Comparison of ENCODE assay signal across 30 cellular contexts in genomic region chr4:94397635-94398034, GRCh38. TPM values are rescaled to one million over a fixed set of nuclear protein-coding genes. Genes with fewer than 3 reads are reported as not detected.
DNase-seq lines count a peak whose midpoint lies in the region; ATAC-seq, FAIRE-seq and TF ChIP-seq lines count a peak whose summit lies in the region.
"Had no signal": no experiment of that assay in that cellular context is flagged by ENCODE, and none has a peak within 500 bp of the region (broad histone marks: within the 10 kb centered on the region; RNA-seq: fewer than 3 reads in every experiment).

No MANE protein-coding gene starts in this region.

- intact Hi-C loops in IMR-90 (cut with micrococcal nuclease) (no loop called here), K562 (cut with micrococcal nuclease) (loop anchor here (10.0 kb wide), 1 partner anchor 603 kb away; no protein-coding TSS in a partner anchor)

- TF ChIP-seq POLR2A in IMR-90 (IDR thresholded peaks at IDR 0.05; ENCODE audit: low read depth, low read length): no peak
- no peak for TF ChIP-seq POLR2A in K562 (conservative IDR thresholded peaks at IDR 0.05)
- TF ChIP-seq POLR2A in H1 (IDR thresholded peaks at IDR 0.05; ENCODE audit: control extremely low read depth in 1 of 2, low read depth in 2 of 2, low read length in 2 of 2): no peak

- H4K5ac ChIP-seq in IMR-90 (ENCODE audit: low read depth, low read length) (no peak overlapping the region), H1 (ENCODE audit: insufficient read length, low read depth, low read length) (no peak overlapping the region)

- H3K27me3 ChIP-seq in IMR-90 (ENCODE audit: control insufficient read depth, insufficient read depth, low read length): peaks cover 3% of the 10 kb centered on the region
- H3K27me3 ChIP-seq in K562 (ENCODE audit: control insufficient read depth in 2 of 2, insufficient read depth in 2 of 2, low read length in 2 of 2): no peaks in the 10 kb centered on the region
- H3K27me3 ChIP-seq in H1 (replicated peaks in 1 of 4; ENCODE audit: control insufficient read depth in 3 of 4, extremely low read depth in 1 of 4, insufficient read depth in 3 of 4, low read length in 3 of 4): no peaks in the 10 kb centered on the region
- H3K27me3 ChIP-seq: BE2C, BLaER1 had no signal

- H3K4me2 ChIP-seq in IMR-90 (ENCODE audit: low read depth, low read length) (no peak overlapping the region), K562 (ENCODE audit: insufficient read depth, low read length) (no peak overlapping the region), H1 (ENCODE audit: insufficient read depth in 1 of 2, low read depth in 2 of 2, low read length in 2 of 2) (no peak overlapping the region)
- H3K4me2 ChIP-seq: BLaER1 had no signal

- H3K36me3 ChIP-seq in IMR-90 (ENCODE audit: control insufficient read depth, insufficient read depth, low read length) (no peaks in the 10 kb centered on the region), K562 (ENCODE audit: control insufficient read depth, insufficient read depth, low read length) (no peaks in the 10 kb centered on the region), H1 (ENCODE audit: control insufficient read depth in 2 of 4, insufficient read depth in 4 of 4, low read length in 3 of 4) (no peaks in the 10 kb centered on the region)
- H3K36me3 ChIP-seq: BE2C, BLaER1 had no signal

- H2BK5ac ChIP-seq in IMR-90 (ENCODE audit: low read depth, low read length, poor library complexity, severe bottlenecking): no peak overlapping the region
- no peak overlapping the region for H2BK5ac ChIP-seq in H1 (ENCODE audit: low read depth, low read length)

- DNase-seq in IMR-90: no peak
- no peak for DNase-seq in K562 (ENCODE audit: extremely low read depth in 1 of 4, low spot score in 3 of 4)
- no peak for DNase-seq in H1 (ENCODE audit: low read depth in 1 of 2, low spot score in 2 of 2)
- DNase-seq in activated effector memory CD4-positive, alpha-beta T cell treated with anti-CD3 and anti-CD28 coated beads, Interleukin-2, amount 50 U/mL, for 16 hours: no peak
- no peak for DNase-seq in SK-N-DZ (ENCODE audit: low spot score)
- DNase-seq: 8988T; ACHN; BE2C; C1 segment of cervical spinal cord; CD4-positive, alpha-beta memory T cell; CD4-positive, CD25-positive, alpha-beta regulatory T cell; CD8-positive, alpha-beta memory T cell; COR-L47; DMS 273 treated with DMSO at 0.1 percent for 48 hours; DMS153; DMS53; DMS79; DND-41; EL; GDM1 had no signal

- H4K8ac ChIP-seq in IMR-90 (ENCODE audit: low read depth in 2 of 2, low read length in 2 of 2) (no peak overlapping the region), H1 (ENCODE audit: extremely low read depth, insufficient read depth, low read length) (no peak overlapping the region)

- H3K79me1 ChIP-seq in IMR-90 (ENCODE audit: low read depth in 1 of 2, low read length in 2 of 2) (no peaks in the 10 kb centered on the region), H1 (ENCODE audit: low read depth, low read length) (no peaks in the 10 kb centered on the region)

- CTCF ChIA-PET in IMR-90 (lab: Yijun Ruan, JAX) (no interaction called here), K562 (lab: Yijun Ruan, JAX; ENCODE audit: low intra/inter-chr PET ratio) (no interaction called here), H1 (lab: Charles Lee; ENCODE audit: partially characterized antibody) (interaction anchor here (0.7 to 2.3 kb wide), 4 partner anchors 8 to 53 kb away, joined by 3 to 7 read pairs (median 3); no protein-coding TSS in a partner anchor)

- H2BK12ac ChIP-seq in H1 (ENCODE audit: low read depth, low read length): no peak overlapping the region

- WGBS in IMR-90 (ENCODE audit: extremely low coverage in 2 of 2, insufficient read length in 1 of 2), 2 experiments: no CpG with 5 or more reads among the region's 2 CpGs
- 36% methylated on average over 2 of the region's 2 CpGs for WGBS in K562 (ENCODE audit: insufficient coverage, low coverage, missing lambda C conversion rate)
- 83% methylated on average over 2 of the region's 2 CpGs; no CpG with 5 or more reads in 1 of the 2 experiments for WGBS in H1 (ENCODE audit: extremely low coverage in 1 of 2, insufficient coverage in 1 of 2, insufficient read length in 1 of 2, insufficient replicate concordance in 2 of 2, low coverage in 1 of 2, low lambda C conversion rate in 2 of 2, missing lambda C conversion rate in 1 of 2), 2 experiments

- H2BK20ac ChIP-seq in IMR-90 (ENCODE audit: low read depth, low read length): no peak overlapping the region
- no peak overlapping the region for H2BK20ac ChIP-seq in H1 (ENCODE audit: low read length)

- BruUV-seq in IMR-90 (replicated peaks; lab: Mats Ljungman, UMichigan) (no TSS peak), K562 (replicated peaks; lab: Mats Ljungman, UMichigan) (no TSS peak)

- H3K9me1 ChIP-seq in IMR-90 (ENCODE audit: insufficient read depth, low read length) (no peaks in the 10 kb centered on the region; the same call in 1 of the 2 replicates), K562 (ENCODE audit: control insufficient read depth, insufficient read depth, low read length) (no peaks in the 10 kb centered on the region)

- H2AFZ ChIP-seq in IMR-90 (replicated peaks; ENCODE audit: low read length, poor library complexity): no peak overlapping the region
- H2AFZ ChIP-seq in K562 (ENCODE audit: low read depth, low read length): no peak overlapping the region
- H2AFZ ChIP-seq in H1 (ENCODE audit: low read length): no peak overlapping the region

- H3K4me1 ChIP-seq in IMR-90 (ENCODE audit: control insufficient read depth, insufficient read depth, low read length) (no peaks in the 10 kb centered on the region), K562 (replicated peaks in 1 of 2; ENCODE audit: control insufficient read depth in 2 of 2, insufficient read depth in 2 of 2, low read length in 2 of 2) (no peaks in the 10 kb centered on the region; a peak in 1 of 5 replicates), H1 (replicated peaks in 1 of 4; ENCODE audit: control insufficient read depth in 3 of 4, insufficient read depth in 4 of 4, low read length in 3 of 4) (no peaks in the 10 kb centered on the region)
- H3K4me1 ChIP-seq: BE2C, BLaER1 had no signal

- FAIRE-seq in K562 (lab: Jason Lieb, UNC) (no peak), H1 (lab: Jason Lieb, UNC) (no peak)
- FAIRE-seq: A204.1, GM12878, GM12892, GM19239 had no signal

- H3K23me2 ChIP-seq in H1 (ENCODE audit: low read depth, low read length): no peaks in the 10 kb centered on the region

- dilution Hi-C loops in IMR-90 (cut with HindIII; ENCODE audit: low sequenced_read_pairs, unreplicated experiment): no loop called here

- H3K79me2 ChIP-seq in K562 (ENCODE audit: control insufficient read depth, insufficient read depth, low read length): no peaks in the 10 kb centered on the region
- H3K79me2 ChIP-seq in H1 (ENCODE audit: control insufficient read depth in 1 of 2, insufficient read depth in 2 of 2, low read length in 2 of 2): no peaks in the 10 kb centered on the region

- H3K9ac ChIP-seq in IMR-90 (ENCODE audit: low read depth, low read length) (no peak overlapping the region), K562 (ENCODE audit: insufficient read depth in 1 of 2, low read depth in 2 of 2, low read length in 2 of 2) (no peak overlapping the region), H1 (replicated peaks in 1 of 4; ENCODE audit: extremely low read depth in 1 of 4, low read depth in 3 of 4, low read length in 3 of 4) (no peak overlapping the region)
- H3K9ac ChIP-seq: BLaER1 had no signal

- no peak overlapping the region for H2BK15ac ChIP-seq in IMR-90 (ENCODE audit: low read depth, low read length)
- 0 out of 2 replicates have a peak overlapping the region, but pooled peaks have one; percentile 32 for H2BK15ac ChIP-seq in H1 (ENCODE audit: low read length)

- no peak for TF ChIP-seq RAD21 in IMR-90 (IDR thresholded peaks at IDR 0.05; ENCODE audit: low read length)
- no peak for TF ChIP-seq RAD21 in K562 (CRISPR knock-in tag; conservative IDR thresholded peaks at IDR 0.05 in 1 of 2, IDR thresholded peaks at IDR 0.05 in 1 of 2)
- no peak for TF ChIP-seq RAD21 in H1 (IDR thresholded peaks at IDR 0.05 in 1 of 2, conservative IDR thresholded peaks at IDR 0.05 in 1 of 2; ENCODE audit: low read depth in 2 of 2, low read length in 2 of 2)

- H3K18ac ChIP-seq in IMR-90 (ENCODE audit: low read depth, low read length) (no peak overlapping the region), H1 (ENCODE audit: extremely low read depth, low read length) (no peak overlapping the region)

- ATAC-seq in IMR-90 (ENCODE audit: low read depth) (no peak), K562 (no peak), HG02884 (IDR thresholded peaks at IDR 0.05; ENCODE audit: unreplicated experiment) (no peak)
- ATAC-seq: GM12878 had no signal

- H3K56ac ChIP-seq in IMR-90 (ENCODE audit: extremely low read depth, insufficient read depth, low read length) (no peak overlapping the region), H1 (replicated peaks; ENCODE audit: insufficient read length, low read depth, low read length) (no peak overlapping the region)

- H2AK5ac ChIP-seq in IMR-90 (ENCODE audit: low read depth, low read length) (no peak overlapping the region), H1 (ENCODE audit: low read depth, low read length) (no peak overlapping the region)

- in situ Hi-C loops in IMR-90 (cut with MboI; ENCODE audit: low sequenced_read_pairs): loop anchor here (10.0 kb wide), 1 partner anchor 603 kb away; no protein-coding TSS in a partner anchor
- in situ Hi-C loops in K562 (cut with MboI): no loop called here

- no peak overlapping the region for H3K4ac ChIP-seq in IMR-90 (ENCODE audit: low read depth, low read length)
- no peak overlapping the region for H3K4ac ChIP-seq in H1 (replicated peaks; ENCODE audit: insufficient read length, low read depth, low read length)

- H3K4me3 ChIP-seq in IMR-90 (ENCODE audit: insufficient read depth, low read depth, low read length) (no peak overlapping the region), K562 (no peak overlapping the region), H1 (ENCODE audit: extremely low read depth in 1 of 4, insufficient read depth in 2 of 4, low read depth in 3 of 4, low read length in 4 of 4) (no peak overlapping the region)
- H3K4me3 ChIP-seq: BLaER1, GM12878 had no signal

- H2BK120ac ChIP-seq in IMR-90 (ENCODE audit: low read depth, low read length) (no peak overlapping the region), H1 (replicated peaks; ENCODE audit: low read depth, low read length) (no peak overlapping the region)

- H3K9me3 ChIP-seq in IMR-90 (ENCODE audit: control insufficient read depth, insufficient read depth, low read length) (no peaks in the 10 kb centered on the region), K562 (replicated peaks; ENCODE audit: control insufficient read depth, insufficient read depth, low read depth, low read length) (no peaks in the 10 kb centered on the region), H1 (ENCODE audit: insufficient read depth in 2 of 2, low read depth in 1 of 2, low read length in 1 of 2) (no peaks in the 10 kb centered on the region; a peak in 1 of 4 replicates)
- H3K9me3 ChIP-seq: BE2C, BLaER1 had no signal

- H2AK9ac ChIP-seq in IMR-90 (replicated peaks; ENCODE audit: low read depth, low read length, poor library complexity): no peak overlapping the region

- POLR2A ChIA-PET in IMR-90 (lab: Charles Lee; ENCODE audit: unreplicated experiment): no interaction called here
- POLR2A ChIA-PET in K562 (lab: Yijun Ruan, JAX): no interaction called here
- POLR2A ChIA-PET in H1 (lab: Charles Lee; ENCODE audit: partially characterized antibody): no interaction called here

- H4K91ac ChIP-seq in IMR-90 (ENCODE audit: insufficient read depth, low read depth, low read length) (no peak overlapping the region), H1 (replicated peaks; ENCODE audit: insufficient read length, low read length) (no peak overlapping the region)

- no peak overlapping the region for H3K27ac ChIP-seq in IMR-90 (ENCODE audit: insufficient read depth, low read length)
- H3K27ac ChIP-seq in K562 (ENCODE audit: extremely low read depth, low read depth, low read length): no peak overlapping the region
- H3K27ac ChIP-seq in H1 (ENCODE audit: low read depth, low read length): no peak overlapping the region
- H3K27ac ChIP-seq: BLaER1 had no signal

- TF ChIP-seq EP300 in K562 (IDR thresholded peaks at IDR 0.05; ENCODE audit: low read length) (no peak), H1 (IDR thresholded peaks at IDR 0.05; ENCODE audit: borderline replicate concordance in 1 of 2, low read depth in 2 of 2, low read length in 2 of 2) (no peak)

- H4K20me1 ChIP-seq in IMR-90 (ENCODE audit: insufficient read depth, low read length) (no peaks in the 10 kb centered on the region), K562 (replicated peaks; ENCODE audit: control insufficient read depth, insufficient read depth, low read length) (no peaks in the 10 kb centered on the region), H1 (replicated peaks in 1 of 2; ENCODE audit: control insufficient read depth in 1 of 2, insufficient read depth in 2 of 2, low read length in 2 of 2) (no peaks in the 10 kb centered on the region)
- H4K20me1 ChIP-seq: BLaER1 had no signal

- TF ChIP-seq CTCF in IMR-90 (conservative IDR thresholded peaks at IDR 0.05; ENCODE audit: low read depth, low read length): no peak
- TF ChIP-seq CTCF in K562 (IDR thresholded peaks at IDR 0.05 in 2 of 3, conservative IDR thresholded peaks at IDR 0.05 in 1 of 3; ENCODE audit: insufficient read depth in 2 of 3, low read depth in 1 of 3, low read length in 3 of 3): no peak
- no peak for TF ChIP-seq CTCF in H1 (IDR thresholded peaks at IDR 0.05; ENCODE audit: control extremely low read depth in 1 of 3, insufficient read depth in 1 of 3, low read depth in 1 of 3, low read length in 3 of 3)

- no peak overlapping the region for H3K14ac ChIP-seq in IMR-90 (replicated peaks; ENCODE audit: low read depth, low read length)
- no peak overlapping the region for H3K14ac ChIP-seq in H1 (ENCODE audit: insufficient read length)

- H3K23ac ChIP-seq in IMR-90 (ENCODE audit: low read depth, low read length): no peak overlapping the region
- H3K23ac ChIP-seq in H1 (ENCODE audit: insufficient read length): no peak overlapping the region

RNA-seq across cellular contexts. Expression of gene PDLIM5, which starts 54.1 kb away (rescaled TPM):
- total RNA-seq in IMR-90 (2012; rRNA removed) (159 and 188 TPM in 2 replicates), K562 (2014; rRNA removed) (36.9 and 48.3 TPM in 2 replicates), K562 (2014; rRNA removed; fragmentation: Illumina TruSeq; extraction: Trizol) (79.8 and 82.1 TPM in 2 replicates), K562 (2015; rRNA removed; fragmentation: Illumina TruSeq; extraction: Trizol) (58.5 and 62.5 TPM in 2 replicates), K562 (2021) (89.9 and 97.5 TPM in 2 replicates)
- polyA plus RNA-seq in IMR-90 (2012; rRNA removed) (96.5 and 98.9 TPM in 2 replicates), K562 (2011; rRNA removed) (100 and 126 TPM in 2 replicates), K562 (2014; fragmentation: Illumina TruSeq; extraction: Trizol) (117 and 127 TPM in 2 replicates), K562 (2014; fragmentation: Nextera tagmentation; extraction: Ambion mirVana) (10 to 100 TPM; 42.2 to 55.8 TPM), K562 (2014; rRNA removed) (39.0 and 47.9 TPM in 2 replicates), H1 (2011; rRNA removed) (28.6 and 37.3 TPM in 2 replicates)
- polyA plus RNA-seq in IMR-90 (2012; cell fraction: cytosol; rRNA removed): 50.8 and 51.2 TPM in 2 replicates
- polyA plus RNA-seq in IMR-90 (2012; cell fraction: nucleus; rRNA removed; ENCODE audit: low replicate concordance): 53.9 and 106 TPM in 2 replicates
- total RNA-seq in K562 (2011; cell fraction: chromatin; rRNA removed; ENCODE audit: low replicate concordance): 262 and 263 TPM in 2 replicates
- 100 and 103 TPM in 2 replicates for total RNA-seq in K562 (2011; cell fraction: nucleolus; rRNA removed)
- total RNA-seq in K562 (2011; cell fraction: nucleoplasm; rRNA removed): 170 and 292 TPM in 2 replicates
- polyA plus RNA-seq in K562 (2011; cell fraction: cytosol; rRNA removed): 84.4 and 144 TPM in 2 replicates
- polyA plus RNA-seq in K562 (2011; cell fraction: nucleus; rRNA removed): 60.0 and 82.0 TPM in 2 replicates
- polyA plus RNA-seq in K562 (2012): 42.7 and 55.2 TPM in 2 replicates
- 213 and 326 TPM in 2 replicates for polyA minus RNA-seq in K562 (2011; rRNA and poly(A)+ RNA removed)
- polyA minus RNA-seq in K562 (2011; cell fraction: cytosol; rRNA and poly(A)+ RNA removed): 60.9 and 98.0 TPM in 2 replicates
- polyA minus RNA-seq in K562 (2011; cell fraction: nucleus; rRNA and poly(A)+ RNA removed): 172 and 173 TPM in 2 replicates
- total RNA-seq in H1 (2021; fragmentation: NEBNext Ultra II Directional; extraction: Animal tissue kit (Norgen Biotek cat#: 25700)): 58.9 and 62.1 TPM in 2 replicates
- 35.2 TPM for polyA plus RNA-seq in H1 (2011; cell fraction: cytosol; rRNA removed)
- polyA plus RNA-seq in H1 (2011; cell fraction: nucleus; rRNA removed): 40.5 TPM
- 29.1 to 37.0 TPM (median 31.3 TPM) in 4 replicates for polyA plus RNA-seq in H1 (2012, experiment 1 of 2)
- 6.7 TPM for polyA plus RNA-seq in H1 (2012, experiment 2 of 2)
- 27.9 TPM for polyA plus RNA-seq in H1 (2013, experiment 1 of 2)
- polyA plus RNA-seq in H1 (2013, experiment 2 of 2): 27.3 TPM
- 178 and 216 TPM in 2 replicates for polyA minus RNA-seq in H1 (2011; rRNA and poly(A)+ RNA removed)
- 35.4 TPM for polyA minus RNA-seq in H1 (2011; cell fraction: cytosol; rRNA and poly(A)+ RNA removed)
- 155 TPM for polyA minus RNA-seq in H1 (2011; cell fraction: nucleus; rRNA and poly(A)+ RNA removed)
- polyA plus RNA-seq in SK-N-DZ (2014; cell fraction: cytosol; rRNA removed): 8.9 and 12.6 TPM in 2 replicates
- polyA plus RNA-seq in SK-N-DZ (2014; cell fraction: nucleus; rRNA removed): 3.0 and 3.1 TPM in 2 replicates
- total RNA-seq: G401 had no signal

RNA-seq across cellular contexts. Expression of gene HPGDS, which starts 55.0 kb away (rescaled TPM):
- not detected in 2 replicates for total RNA-seq in IMR-90 (2012; rRNA removed)
- polyA plus RNA-seq in IMR-90 (2012; rRNA removed): not detected in 2 replicates
- not detected in 2 replicates for polyA plus RNA-seq in IMR-90 (2012; cell fraction: cytosol; rRNA removed)
- not detected in 2 replicates for polyA plus RNA-seq in IMR-90 (2012; cell fraction: nucleus; rRNA removed; ENCODE audit: low replicate concordance)
- not detected in 2 replicates for total RNA-seq in K562 (2011; cell fraction: chromatin; rRNA removed; ENCODE audit: low replicate concordance)
- not detected in 2 replicates for total RNA-seq in K562 (2011; cell fraction: nucleolus; rRNA removed)
- not detected in 2 replicates for total RNA-seq in K562 (2011; cell fraction: nucleoplasm; rRNA removed)
- not detected in 2 replicates for total RNA-seq in K562 (2014; rRNA removed)
- total RNA-seq in K562 (2014; rRNA removed; fragmentation: Illumina TruSeq; extraction: Trizol): 0.16 TPM in 1 of 2 replicates, not detected in the other
- total RNA-seq in K562 (2015; rRNA removed; fragmentation: Illumina TruSeq; extraction: Trizol): 0.36 and 0.53 TPM in 2 replicates
- total RNA-seq in K562 (2021): not detected in 2 replicates
- 0.07 TPM in 1 of 2 replicates, not detected in the other for polyA plus RNA-seq in K562 (2011; rRNA removed)
- not detected in 2 replicates for polyA plus RNA-seq in K562 (2011; cell fraction: cytosol; rRNA removed)
- not detected in 2 replicates for polyA plus RNA-seq in K562 (2011; cell fraction: nucleus; rRNA removed)
- polyA plus RNA-seq in K562 (2012): 0.17 and 0.33 TPM in 2 replicates
- 0.19 TPM in 1 of 2 replicates, not detected in the other for polyA plus RNA-seq in K562 (2014; fragmentation: Illumina TruSeq; extraction: Trizol)
- under 1 TPM; 0.07 to 0.14 TPM for polyA plus RNA-seq in K562 (2014; fragmentation: Nextera tagmentation; extraction: Ambion mirVana)
- not detected in 2 replicates for polyA plus RNA-seq in K562 (2014; rRNA removed)
- polyA minus RNA-seq in K562 (2011; rRNA and poly(A)+ RNA removed): not detected in 2 replicates
- polyA minus RNA-seq in K562 (2011; cell fraction: cytosol; rRNA and poly(A)+ RNA removed): not detected in 2 replicates
- polyA minus RNA-seq in K562 (2011; cell fraction: nucleus; rRNA and poly(A)+ RNA removed): not detected in 2 replicates
- not detected in 2 replicates for total RNA-seq in H1 (2021; fragmentation: NEBNext Ultra II Directional; extraction: Animal tissue kit (Norgen Biotek cat#: 25700))
- not detected in 2 replicates for polyA plus RNA-seq in H1 (2011; rRNA removed)
- polyA plus RNA-seq in H1 (2011; cell fraction: cytosol; rRNA removed): not detected
- not detected for polyA plus RNA-seq in H1 (2011; cell fraction: nucleus; rRNA removed)
- not detected in 4 replicates for polyA plus RNA-seq in H1 (2012, experiment 1 of 2)
- not detected for polyA plus RNA-seq in H1 (2012, experiment 2 of 2)
- polyA plus RNA-seq in H1 (2013, experiment 1 of 2): not detected
- polyA plus RNA-seq in H1 (2013, experiment 2 of 2): not detected
- not detected in 2 replicates for polyA minus RNA-seq in H1 (2011; rRNA and poly(A)+ RNA removed)
- not detected for polyA minus RNA-seq in H1 (2011; cell fraction: cytosol; rRNA and poly(A)+ RNA removed)
- not detected for polyA minus RNA-seq in H1 (2011; cell fraction: nucleus; rRNA and poly(A)+ RNA removed)
- polyA plus RNA-seq in SK-N-DZ (2014; cell fraction: cytosol; rRNA removed): not detected in 2 replicates
- polyA plus RNA-seq in SK-N-DZ (2014; cell fraction: nucleus; rRNA removed): not detected in 2 replicates
- total RNA-seq: A673, Daoy, G401, GM12878 had no signal
- polyA plus RNA-seq: AG04450; CD4-positive, alpha-beta memory T cell; CD8-positive, alpha-beta memory T cell; GM12878 had no signal
